Comparison of ENCODE assay signal across 1 cellular context in the genomic region with DNA sequence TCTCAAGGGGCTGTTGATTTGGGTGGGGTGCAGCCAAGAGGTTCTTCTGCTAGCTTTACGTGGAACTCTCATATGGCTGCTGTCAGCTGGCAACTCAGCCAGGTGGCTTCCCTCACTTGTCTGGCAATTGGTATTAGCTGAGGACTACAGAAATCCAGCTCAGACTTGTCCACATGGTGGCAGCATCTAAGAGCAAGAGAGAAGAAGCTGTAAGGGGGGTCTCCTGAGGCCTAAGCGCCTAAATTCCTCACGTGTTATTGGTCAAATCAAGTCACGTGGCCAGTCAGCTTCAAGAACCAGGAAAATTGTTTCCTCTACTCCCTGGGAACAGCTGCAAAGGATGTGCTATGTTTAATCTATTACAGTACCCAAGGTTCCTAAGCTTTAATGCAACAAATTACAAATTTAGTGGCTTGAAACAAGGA.
A peak's percentile ranks its signal among the peaks of the same experiment; 100 is the strongest.
TF ChIP-seq lines count a peak whose summit lies in the region.

No MANE protein-coding gene starts in this region.

TF ChIP-seq in K562, 482 proteins besides CTCF, POLR2A, EP300 and RAD21:
- TF ChIP-seq ZNF316 (IDR thresholded peaks at IDR 0.05) (peak; percentile 74), CBFA2T2 (conservative IDR thresholded peaks at IDR 0.05) (peak; percentile 67), TAL1 (IDR thresholded peaks at IDR 0.05) (no peak), PPARD (CRISPR knock-in tag; IDR thresholded peaks at IDR 0.05) (no peak), KAT2B (IDR thresholded peaks at IDR 0.05; ENCODE audit: low read depth, low read length) (no peak), RAD51 (IDR thresholded peaks at IDR 0.05; ENCODE audit: borderline replicate concordance, low read depth) (peak; percentile 95), DDX20 (tag; IDR thresholded peaks at IDR 0.05; ENCODE audit: low read depth) (no peak), SMC3 (conservative IDR thresholded peaks at IDR 0.05; ENCODE audit: insufficient read depth, low read depth, low read length) (peak; percentile 76), ARID2 (IDR thresholded peaks at IDR 0.05) (0 out of 2 replicates have a peak, but pooled peaks have one; percentile 27), CC2D1A (IDR thresholded peaks at IDR 0.05) (peak; percentile 74), RBM25 (IDR thresholded peaks at IDR 0.05; ENCODE audit: low read depth, low read length, severe bottlenecking) (peak; percentile 10), ZNF282 (CRISPR knock-in tag; IDR thresholded peaks at IDR 0.05) (no peak), BHLHE40 (IDR thresholded peaks at IDR 0.05; ENCODE audit: low read length) (peak; percentile 23; the same call in 1 of the 2 replicates), FOS (IDR thresholded peaks at IDR 0.05; ENCODE audit: extremely low read depth, insufficient read length) (peak; percentile 20), TOE1 (IDR thresholded peaks at IDR 0.05; ENCODE audit: borderline replicate concordance) (peak; percentile 89), TOE1 (CRISPR knock-in tag; IDR thresholded peaks at IDR 0.05; ENCODE audit: borderline replicate concordance, low read depth) (no peak), ADNP (tag; IDR thresholded peaks at IDR 0.05) (no peak), SMARCA4 (IDR thresholded peaks at IDR 0.05) (peak; percentile 27; the same call in 1 of the 2 replicates), PHF8 (IDR thresholded peaks at IDR 0.05; ENCODE audit: borderline replicate concordance, low read length) (no peak), MAZ (CRISPR knock-in tag; conservative IDR thresholded peaks at IDR 0.05 in 1 of 2, IDR thresholded peaks at IDR 0.05 in 1 of 2) (peak in 1 of 2 experiments; percentile 63; a peak in 2 of 4 replicates), EWSR1 (IDR thresholded peaks at IDR 0.05; ENCODE audit: borderline replicate concordance, low read depth, partially characterized antibody) (no peak)
- TF ChIP-seq, protein P1, sequence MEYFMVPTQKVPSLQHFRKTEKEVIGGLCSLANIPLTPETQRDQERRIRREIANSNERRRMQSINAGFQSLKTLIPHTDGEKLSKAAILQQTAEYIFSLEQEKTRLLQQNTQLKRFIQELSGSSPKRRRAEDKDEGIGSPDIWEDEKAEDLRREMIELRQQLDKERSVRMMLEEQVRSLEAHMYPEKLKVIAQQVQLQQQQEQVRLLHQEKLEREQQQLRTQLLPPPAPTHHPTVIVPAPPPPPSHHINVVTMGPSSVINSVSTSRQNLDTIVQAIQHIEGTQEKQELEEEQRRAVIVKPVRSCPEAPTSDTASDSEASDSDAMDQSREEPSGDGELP (CRISPR knock-in tag; IDR thresholded peaks at IDR 0.05; ENCODE audit: borderline replicate concordance), result peak; percentile 60; the same call in 1 of the 2 replicates
- TF ChIP-seq, protein P2, sequence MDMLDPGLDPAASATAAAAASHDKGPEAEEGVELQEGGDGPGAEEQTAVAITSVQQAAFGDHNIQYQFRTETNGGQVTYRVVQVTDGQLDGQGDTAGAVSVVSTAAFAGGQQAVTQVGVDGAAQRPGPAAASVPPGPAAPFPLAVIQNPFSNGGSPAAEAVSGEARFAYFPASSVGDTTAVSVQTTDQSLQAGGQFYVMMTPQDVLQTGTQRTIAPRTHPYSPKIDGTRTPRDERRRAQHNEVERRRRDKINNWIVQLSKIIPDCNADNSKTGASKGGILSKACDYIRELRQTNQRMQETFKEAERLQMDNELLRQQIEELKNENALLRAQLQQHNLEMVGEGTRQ (CRISPR knock-in tag; IDR thresholded peaks at IDR 0.05), result peak; percentile 91
- TF ChIP-seq, protein P3, sequence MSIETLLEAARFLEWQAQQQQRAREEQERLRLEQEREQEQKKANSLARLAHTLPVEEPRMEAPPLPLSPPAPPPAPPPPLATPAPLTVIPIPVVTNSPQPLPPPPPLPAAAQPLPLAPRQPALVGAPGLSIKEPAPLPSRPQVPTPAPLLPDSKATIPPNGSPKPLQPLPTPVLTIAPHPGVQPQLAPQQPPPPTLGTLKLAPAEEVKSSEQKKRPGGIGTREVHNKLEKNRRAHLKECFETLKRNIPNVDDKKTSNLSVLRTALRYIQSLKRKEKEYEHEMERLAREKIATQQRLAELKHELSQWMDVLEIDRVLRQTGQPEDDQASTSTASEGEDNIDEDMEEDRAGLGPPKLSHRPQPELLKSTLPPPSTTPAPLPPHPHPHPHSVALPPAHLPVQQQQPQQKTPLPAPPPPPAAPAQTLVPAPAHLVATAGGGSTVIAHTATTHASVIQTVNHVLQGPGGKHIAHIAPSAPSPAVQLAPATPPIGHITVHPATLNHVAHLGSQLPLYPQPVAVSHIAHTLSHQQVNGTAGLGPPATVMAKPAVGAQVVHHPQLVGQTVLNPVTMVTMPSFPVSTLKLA (conservative IDR thresholded peaks at IDR 0.05), result peak in 1 of 2 experiments; percentile 31; a peak in 2 of 4 replicates
- TF ChIP-seq, protein P4, sequence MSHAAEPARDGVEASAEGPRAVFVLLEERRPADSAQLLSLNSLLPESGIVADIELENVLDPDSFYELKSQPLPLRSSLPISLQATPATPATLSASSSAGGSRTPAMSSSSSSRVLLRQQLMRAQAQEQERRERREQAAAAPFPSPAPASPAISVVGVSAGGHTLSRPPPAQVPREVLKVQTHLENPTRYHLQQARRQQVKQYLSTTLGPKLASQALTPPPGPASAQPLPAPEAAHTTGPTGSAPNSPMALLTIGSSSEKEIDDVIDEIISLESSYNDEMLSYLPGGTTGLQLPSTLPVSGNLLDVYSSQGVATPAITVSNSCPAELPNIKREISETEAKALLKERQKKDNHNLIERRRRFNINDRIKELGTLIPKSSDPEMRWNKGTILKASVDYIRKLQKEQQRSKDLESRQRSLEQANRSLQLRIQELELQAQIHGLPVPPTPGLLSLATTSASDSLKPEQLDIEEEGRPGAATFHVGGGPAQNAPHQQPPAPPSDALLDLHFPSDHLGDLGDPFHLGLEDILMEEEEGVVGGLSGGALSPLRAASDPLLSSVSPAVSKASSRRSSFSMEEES (CRISPR knock-in tag; IDR thresholded peaks at IDR 0.05), result peak; percentile 89
- TF ChIP-seq, protein P5, sequence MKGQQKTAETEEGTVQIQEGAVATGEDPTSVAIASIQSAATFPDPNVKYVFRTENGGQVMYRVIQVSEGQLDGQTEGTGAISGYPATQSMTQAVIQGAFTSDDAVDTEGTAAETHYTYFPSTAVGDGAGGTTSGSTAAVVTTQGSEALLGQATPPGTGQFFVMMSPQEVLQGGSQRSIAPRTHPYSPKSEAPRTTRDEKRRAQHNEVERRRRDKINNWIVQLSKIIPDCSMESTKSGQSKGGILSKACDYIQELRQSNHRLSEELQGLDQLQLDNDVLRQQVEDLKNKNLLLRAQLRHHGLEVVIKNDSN (CRISPR knock-in tag; IDR thresholded peaks at IDR 0.05), result peak; percentile 91
- TF ChIP-seq, protein P6, sequence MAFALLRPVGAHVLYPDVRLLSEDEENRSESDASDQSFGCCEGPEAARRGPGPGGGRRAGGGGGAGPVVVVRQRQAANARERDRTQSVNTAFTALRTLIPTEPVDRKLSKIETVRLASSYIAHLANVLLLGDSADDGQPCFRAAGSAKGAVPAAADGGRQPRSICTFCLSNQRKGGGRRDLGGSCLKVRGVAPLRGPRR (CRISPR knock-in tag; IDR thresholded peaks at IDR 0.05), result no peak
- TF ChIP-seq, protein P7, sequence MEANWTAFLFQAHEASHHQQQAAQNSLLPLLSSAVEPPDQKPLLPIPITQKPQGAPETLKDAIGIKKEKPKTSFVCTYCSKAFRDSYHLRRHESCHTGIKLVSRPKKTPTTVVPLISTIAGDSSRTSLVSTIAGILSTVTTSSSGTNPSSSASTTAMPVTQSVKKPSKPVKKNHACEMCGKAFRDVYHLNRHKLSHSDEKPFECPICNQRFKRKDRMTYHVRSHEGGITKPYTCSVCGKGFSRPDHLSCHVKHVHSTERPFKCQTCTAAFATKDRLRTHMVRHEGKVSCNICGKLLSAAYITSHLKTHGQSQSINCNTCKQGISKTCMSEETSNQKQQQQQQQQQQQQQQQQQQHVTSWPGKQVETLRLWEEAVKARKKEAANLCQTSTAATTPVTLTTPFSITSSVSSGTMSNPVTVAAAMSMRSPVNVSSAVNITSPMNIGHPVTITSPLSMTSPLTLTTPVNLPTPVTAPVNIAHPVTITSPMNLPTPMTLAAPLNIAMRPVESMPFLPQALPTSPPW (CRISPR knock-in tag; IDR thresholded peaks at IDR 0.05), result peak; percentile 79
- TF ChIP-seq, protein P8, sequence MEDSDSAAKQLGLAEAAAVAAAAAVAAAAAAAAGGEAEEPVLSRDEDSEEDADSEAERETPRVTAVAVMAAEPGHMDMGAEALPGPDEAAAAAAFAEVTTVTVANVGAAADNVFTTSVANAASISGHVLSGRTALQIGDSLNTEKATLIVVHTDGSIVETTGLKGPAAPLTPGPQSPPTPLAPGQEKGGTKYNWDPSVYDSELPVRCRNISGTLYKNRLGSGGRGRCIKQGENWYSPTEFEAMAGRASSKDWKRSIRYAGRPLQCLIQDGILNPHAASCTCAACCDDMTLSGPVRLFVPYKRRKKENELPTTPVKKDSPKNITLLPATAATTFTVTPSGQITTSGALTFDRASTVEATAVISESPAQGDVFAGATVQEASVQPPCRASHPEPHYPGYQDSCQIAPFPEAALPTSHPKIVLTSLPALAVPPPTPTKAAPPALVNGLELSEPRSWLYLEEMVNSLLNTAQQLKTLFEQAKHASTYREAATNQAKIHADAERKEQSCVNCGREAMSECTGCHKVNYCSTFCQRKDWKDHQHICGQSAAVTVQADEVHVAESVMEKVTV (CRISPR knock-in tag; IDR thresholded peaks at IDR 0.05), result 0 out of 2 replicates have a peak, but pooled peaks have one; percentile 43
- TF ChIP-seq, protein P9, sequence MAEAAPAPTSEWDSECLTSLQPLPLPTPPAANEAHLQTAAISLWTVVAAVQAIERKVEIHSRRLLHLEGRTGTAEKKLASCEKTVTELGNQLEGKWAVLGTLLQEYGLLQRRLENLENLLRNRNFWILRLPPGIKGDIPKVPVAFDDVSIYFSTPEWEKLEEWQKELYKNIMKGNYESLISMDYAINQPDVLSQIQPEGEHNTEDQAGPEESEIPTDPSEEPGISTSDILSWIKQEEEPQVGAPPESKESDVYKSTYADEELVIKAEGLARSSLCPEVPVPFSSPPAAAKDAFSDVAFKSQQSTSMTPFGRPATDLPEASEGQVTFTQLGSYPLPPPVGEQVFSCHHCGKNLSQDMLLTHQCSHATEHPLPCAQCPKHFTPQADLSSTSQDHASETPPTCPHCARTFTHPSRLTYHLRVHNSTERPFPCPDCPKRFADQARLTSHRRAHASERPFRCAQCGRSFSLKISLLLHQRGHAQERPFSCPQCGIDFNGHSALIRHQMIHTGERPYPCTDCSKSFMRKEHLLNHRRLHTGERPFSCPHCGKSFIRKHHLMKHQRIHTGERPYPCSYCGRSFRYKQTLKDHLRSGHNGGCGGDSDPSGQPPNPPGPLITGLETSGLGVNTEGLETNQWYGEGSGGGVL (CRISPR knock-in tag; IDR thresholded peaks at IDR 0.05), result no peak
